In genomic region chr5:108727639-108728565, GRCh38 we compare ENCODE assay signal across 8 cellular contexts. TPM values are rescaled to one million over a fixed set of nuclear protein-coding genes. Genes with fewer than 3 reads are reported as not detected.
DNase-seq lines count a peak whose midpoint lies in the region; ATAC-seq and TF ChIP-seq lines count a peak whose summit lies in the region.

No MANE protein-coding gene starts in this region.

- H3K4me3 ChIP-seq in kidney epithelial cell (ENCODE audit: low read depth, low read length) = peak overlapping the region; percentile 60

- DNase-seq in Ammon's horn (ENCODE audit: low spot score) (peak; percentile 88), NCI-H345 treated with DMSO at 0.1 percent for 48 hours (lab: John Stamatoyannopoulos, UW; ENCODE audit: unreplicated experiment) (peak; percentile 49), kidney epithelial cell (ENCODE audit: low read depth) (peak; percentile 49)
- peak; percentile 38 for DNase-seq in activated CD4-positive, CD25-positive, alpha-beta regulatory T cell treated with anti-CD3 and anti-CD28 coated beads, Interleukin-2, amount 50 U/mL, for 72 hours
- peak in 2 of 3 donors; percentile 10 to 35 for DNase-seq in stimulated activated CD4-positive, alpha-beta T cell treated with anti-CD3 and anti-CD28 coated beads, Interleukin-12 subunit alpha, Interleukin-12 subunit beta, amount 100 ng/mL, for 48 hours (ENCODE audit: low read depth in 2 of 3, low spot score in 1 of 3)

- peak overlapping the region; percentile 86 for H3K27ac ChIP-seq in cingulate gyrus (ENCODE audit: low read depth, low read length)

- ATAC-seq in GM19023 (IDR thresholded peaks at IDR 0.05; ENCODE audit: unreplicated experiment) = peak; percentile 91
- peak; percentile 59 for ATAC-seq in HG03139 (IDR thresholded peaks at IDR 0.05; ENCODE audit: unreplicated experiment)

- no peak for TF ChIP-seq CTCF in kidney epithelial cell (IDR thresholded peaks at IDR 0.05; ENCODE audit: insufficient read depth, low read length, poor library complexity, severe bottlenecking)

- H3K36me3 ChIP-seq in kidney epithelial cell (ENCODE audit: control insufficient read depth, insufficient read depth, low read length) = no peaks in the 10 kb centered on the region

- H3K27me3 ChIP-seq in kidney epithelial cell (ENCODE audit: control insufficient read depth, insufficient read depth, low read length) = no peaks in the 10 kb centered on the region

RNA-seq across cellular contexts. Expression of gene FER, which starts 19.8 kb away (rescaled TPM):
- 13.6 and 15.1 TPM in 2 replicates for total RNA-seq in kidney epithelial cell

Comparison
In these comparisons a context has a peak if more than half of its experiments do, and no peak if none do; other contexts are left out.
1. Peak in every context shown above with its lines: DNase-seq, ATAC-seq, H3K4me3 ChIP-seq and H3K27ac ChIP-seq.
2. DNase-seq: peak in every context shown above with its lines; median percentile 88 in Ammon's horn; 49 in NCI-H345 treated with DMSO at 0.1 percent for 48 hours; 49 in kidney epithelial cell; 38 in activated CD4-positive, CD25-positive, alpha-beta regulatory T cell treated with anti-CD3 and anti-CD28 coated beads, Interleukin-2, amount 50 U/mL, for 72 hours; 22 in stimulated activated CD4-positive, alpha-beta T cell treated with anti-CD3 and anti-CD28 coated beads, Interleukin-12 subunit alpha, Interleukin-12 subunit beta, amount 100 ng/mL, for 48 hours.